2 cellular contexts compared by ENCODE assay signal in the genomic region with DNA sequence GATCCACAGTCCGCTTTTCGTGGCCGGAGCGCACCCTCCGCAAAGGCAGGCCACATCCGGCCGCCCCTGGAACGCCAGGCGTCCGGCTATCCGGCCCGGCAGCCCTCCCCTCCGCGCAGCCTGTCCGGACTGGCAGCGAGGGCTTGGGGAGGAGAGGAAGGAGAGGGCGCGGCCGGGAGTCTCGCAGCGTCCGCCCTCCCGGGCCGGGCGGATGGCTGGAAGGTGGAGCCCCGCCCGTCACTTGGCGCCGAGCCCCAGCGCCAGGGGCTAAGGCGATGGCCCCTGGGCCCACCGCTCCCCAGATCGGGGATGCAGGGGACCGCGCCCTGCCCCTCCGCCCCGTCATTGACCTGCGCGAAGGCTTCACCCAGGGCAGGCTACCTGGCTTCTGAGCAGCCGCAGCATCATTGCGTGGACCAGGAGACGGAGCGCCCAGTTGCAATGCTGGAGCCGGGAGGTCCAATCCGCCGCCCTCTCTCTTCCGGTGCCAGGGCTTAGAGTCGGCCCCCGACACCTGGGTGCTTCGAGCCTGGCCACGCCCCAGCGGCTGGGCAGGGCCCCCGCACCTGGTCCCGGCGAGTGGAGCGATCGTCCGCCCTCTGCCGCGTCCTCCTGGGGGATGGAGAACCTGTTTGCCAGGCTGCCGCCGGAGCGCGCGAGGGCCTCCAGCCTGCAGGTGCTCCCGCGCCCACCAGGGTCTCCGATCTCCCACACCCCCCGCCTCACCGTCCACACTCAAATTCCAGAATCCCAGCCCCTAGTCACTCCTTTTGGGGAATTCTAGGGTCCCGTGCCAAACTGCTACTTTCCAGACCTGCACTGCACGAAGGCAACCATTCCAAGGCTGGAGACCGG.
TF ChIP-seq lines count a peak whose summit lies in the region.

A gene (minus strand): TSS at position 131 of the 855 bp plus-strand sequence. CDS start 1,360 bp downstream, outside the sequence.

TF ChIP-seq in Ishikawa, 13 proteins besides CTCF, POLR2A, EP300 and RAD21 (continued from another document):
- TF ChIP-seq TCF12 (IDR thresholded peaks at IDR 0.05; ENCODE audit: low read depth) (peak; percentile 91), TAF1 (IDR thresholded peaks at IDR 0.05; ENCODE audit: low read depth) (peak; percentile 17), EGR1 (IDR thresholded peaks at IDR 0.05) (peak; percentile 45; the same call in 1 of the 2 replicates), CEBPB (IDR thresholded peaks at IDR 0.05) (no peak), NFIC (IDR thresholded peaks at IDR 0.05) (peak; percentile 79)
- TF ChIP-seq, protein P1, sequence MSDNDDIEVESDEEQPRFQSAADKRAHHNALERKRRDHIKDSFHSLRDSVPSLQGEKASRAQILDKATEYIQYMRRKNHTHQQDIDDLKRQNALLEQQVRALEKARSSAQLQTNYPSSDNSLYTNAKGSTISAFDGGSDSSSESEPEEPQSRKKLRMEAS (IDR thresholded peaks at IDR 0.05) = peak; percentile 84
- TF ChIP-seq, protein P2, sequence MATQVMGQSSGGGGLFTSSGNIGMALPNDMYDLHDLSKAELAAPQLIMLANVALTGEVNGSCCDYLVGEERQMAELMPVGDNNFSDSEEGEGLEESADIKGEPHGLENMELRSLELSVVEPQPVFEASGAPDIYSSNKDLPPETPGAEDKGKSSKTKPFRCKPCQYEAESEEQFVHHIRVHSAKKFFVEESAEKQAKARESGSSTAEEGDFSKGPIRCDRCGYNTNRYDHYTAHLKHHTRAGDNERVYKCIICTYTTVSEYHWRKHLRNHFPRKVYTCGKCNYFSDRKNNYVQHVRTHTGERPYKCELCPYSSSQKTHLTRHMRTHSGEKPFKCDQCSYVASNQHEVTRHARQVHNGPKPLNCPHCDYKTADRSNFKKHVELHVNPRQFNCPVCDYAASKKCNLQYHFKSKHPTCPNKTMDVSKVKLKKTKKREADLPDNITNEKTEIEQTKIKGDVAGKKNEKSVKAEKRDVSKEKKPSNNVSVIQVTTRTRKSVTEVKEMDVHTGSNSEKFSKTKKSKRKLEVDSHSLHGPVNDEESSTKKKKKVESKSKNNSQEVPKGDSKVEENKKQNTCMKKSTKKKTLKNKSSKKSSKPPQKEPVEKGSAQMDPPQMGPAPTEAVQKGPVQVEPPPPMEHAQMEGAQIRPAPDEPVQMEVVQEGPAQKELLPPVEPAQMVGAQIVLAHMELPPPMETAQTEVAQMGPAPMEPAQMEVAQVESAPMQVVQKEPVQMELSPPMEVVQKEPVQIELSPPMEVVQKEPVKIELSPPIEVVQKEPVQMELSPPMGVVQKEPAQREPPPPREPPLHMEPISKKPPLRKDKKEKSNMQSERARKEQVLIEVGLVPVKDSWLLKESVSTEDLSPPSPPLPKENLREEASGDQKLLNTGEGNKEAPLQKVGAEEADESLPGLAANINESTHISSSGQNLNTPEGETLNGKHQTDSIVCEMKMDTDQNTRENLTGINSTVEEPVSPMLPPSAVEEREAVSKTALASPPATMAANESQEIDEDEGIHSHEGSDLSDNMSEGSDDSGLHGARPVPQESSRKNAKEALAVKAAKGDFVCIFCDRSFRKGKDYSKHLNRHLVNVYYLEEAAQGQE (IDR thresholded peaks at IDR 0.05; ENCODE audit: low read depth) = no peak

TF ChIP-seq in SK-N-SH, 30 proteins besides CTCF, POLR2A, EP300 and RAD21 (continued from another document):
- TF ChIP-seq, protein P2 (IDR thresholded peaks at IDR 0.05; ENCODE audit: low read depth, low read length) = no peak
- no peak for TF ChIP-seq RFX5 (IDR thresholded peaks at IDR 0.05; ENCODE audit: low read length)
- TF ChIP-seq, protein P1 (IDR thresholded peaks at IDR 0.05; ENCODE audit: low read depth) = no peak
